8 cellular contexts compared by ENCODE assay signal in the genomic region with DNA sequence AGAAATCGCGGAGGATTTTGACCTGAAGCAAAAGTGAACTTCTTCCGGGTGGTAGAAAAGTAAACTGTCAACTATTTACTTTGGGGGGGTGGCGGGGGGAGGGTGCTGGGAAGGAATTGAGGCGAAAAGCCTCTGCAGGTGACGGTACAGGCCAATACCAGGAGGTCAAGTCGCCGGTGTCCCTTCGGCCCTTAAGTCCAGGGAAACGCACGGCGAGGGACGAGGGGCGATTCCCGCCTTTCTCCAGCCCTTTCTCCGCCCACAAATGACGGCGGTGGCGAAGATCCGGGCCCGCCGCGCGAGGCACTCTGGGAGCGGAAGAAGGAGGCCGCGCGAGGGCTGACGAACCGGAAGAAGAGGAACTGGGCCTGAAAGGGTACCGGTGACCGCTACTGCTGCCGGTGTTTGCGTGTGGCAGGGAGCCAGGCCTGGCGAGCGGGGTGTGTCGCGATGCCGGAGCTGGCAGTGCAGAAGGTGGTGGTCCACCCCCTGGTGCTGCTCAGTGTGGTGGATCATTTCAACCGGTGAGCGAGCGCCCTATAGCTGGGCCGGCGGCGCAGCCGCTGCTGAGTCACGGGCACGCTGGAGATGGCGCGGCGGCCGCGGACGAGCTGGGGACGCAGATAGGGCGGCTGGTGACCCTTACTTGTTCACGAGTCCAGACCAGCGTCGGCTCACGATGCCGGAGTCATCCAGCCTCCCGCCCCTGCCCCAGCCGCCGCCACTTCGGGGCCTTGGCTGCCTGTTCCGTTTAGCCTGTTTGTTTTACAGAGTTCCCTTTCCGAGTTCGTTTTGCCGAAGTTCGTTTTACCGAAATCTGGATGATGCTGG. TPM values are rescaled to one million over a fixed set of nuclear protein-coding genes. Genes with fewer than 3 reads are reported as not detected.
A peak's percentile ranks its signal among the peaks of the same experiment; 100 is the strongest.
DNase-seq lines count a peak whose midpoint lies in the region; ATAC-seq and TF ChIP-seq lines count a peak whose summit lies in the region.

Gene PSMD7 (plus strand): TSS at position 350 of the 831 bp plus-strand sequence. CDS start 101 bp downstream, at position 451.

- H3K36me3 ChIP-seq in IMR-90 (ENCODE audit: control insufficient read depth, insufficient read depth, low read length) (peaks cover 16% of the 10 kb centered on the region), PC-3 (ENCODE audit: low read depth, low read length) (peaks cover 35% of the 10 kb centered on the region), mucosa of descending colon (ENCODE audit: low read depth) (no peaks in the 10 kb centered on the region)

- POLR2A ChIA-PET in IMR-90 (lab: Charles Lee; ENCODE audit: unreplicated experiment) (no interaction called here), PC-3 (lab: Charles Lee; ENCODE audit: unreplicated experiment) (no interaction called here)

- peak within 1 kb of the TSS; percentile 85 for H3K56ac ChIP-seq in IMR-90 (ENCODE audit: extremely low read depth, insufficient read depth, low read length)

- H4K20me1 ChIP-seq in IMR-90 (ENCODE audit: insufficient read depth, low read length) (peaks cover 15% of the 10 kb centered on the region; the same call in 1 of the 2 replicates), PC-3 (ENCODE audit: low read length) (peaks cover 21% of the 10 kb centered on the region)

- TF ChIP-seq POLR2A in IMR-90 (IDR thresholded peaks at IDR 0.05; ENCODE audit: low read depth, low read length) = peak; percentile 91

- peaks cover 4% of the 10 kb centered on the region for H3K9me3 ChIP-seq in IMR-90 (ENCODE audit: control insufficient read depth, insufficient read depth, low read length)
- H3K9me3 ChIP-seq in PC-3 (ENCODE audit: low read length) = no peaks in the 10 kb centered on the region
- H3K9me3 ChIP-seq in mucosa of descending colon = no peaks in the 10 kb centered on the region

- H4K5ac ChIP-seq in IMR-90 (ENCODE audit: low read depth, low read length) = peak within 1 kb of the TSS; percentile 96

- peak within 1 kb of the TSS; percentile 96 for H2BK5ac ChIP-seq in IMR-90 (ENCODE audit: low read depth, low read length, poor library complexity, severe bottlenecking)

- TF ChIP-seq CTCF in IMR-90 (conservative IDR thresholded peaks at IDR 0.05; ENCODE audit: low read depth, low read length) = no peak
- TF ChIP-seq CTCF in PC-3 (conservative IDR thresholded peaks at IDR 0.05; ENCODE audit: low read depth, low read length) = no peak
- TF ChIP-seq CTCF in mucosa of descending colon (IDR thresholded peaks at IDR 0.05) = no peak

- H2AFZ ChIP-seq in IMR-90 (replicated peaks; ENCODE audit: low read length, poor library complexity) (peak within 1 kb of the TSS; percentile 99), PC-3 (ENCODE audit: low read length) (peak within 1 kb of the TSS; percentile 99)

- H3K14ac ChIP-seq in IMR-90 (replicated peaks; ENCODE audit: low read depth, low read length) = peak within 1 kb of the TSS; percentile 98

- H4K8ac ChIP-seq in IMR-90 (ENCODE audit: low read depth in 2 of 2, low read length in 2 of 2) = peak within 1 kb of the TSS; percentile 86 to 99

- H3K79me2 ChIP-seq in PC-3 (ENCODE audit: low read length) = peaks cover 40% of the 10 kb centered on the region

- intact Hi-C loops in IMR-90 (cut with micrococcal nuclease) = loop anchor here (10.0 kb wide), 1 partner anchor 1512 kb away; no protein-coding TSS in a partner anchor
- intact Hi-C loops in PC-3 (cut with micrococcal nuclease) = no loop called here
- intact Hi-C loops in mucosa of descending colon (cut with DNase I, micrococcal nuclease) = no loop called here

- H3K4me2 ChIP-seq in IMR-90 (ENCODE audit: low read depth, low read length) = peak within 1 kb of the TSS; percentile 97
- H3K4me2 ChIP-seq in PC-3 (ENCODE audit: low read length) = peak within 1 kb of the TSS; percentile 96

- dilution Hi-C loops in IMR-90 (cut with HindIII; ENCODE audit: low sequenced_read_pairs, unreplicated experiment) = no loop called here

- peak within 1 kb of the TSS; percentile 98 for H2AK9ac ChIP-seq in IMR-90 (replicated peaks; ENCODE audit: low read depth, low read length, poor library complexity)

- H3K4me3 ChIP-seq in IMR-90 (ENCODE audit: insufficient read depth, low read depth, low read length) (peak within 1 kb of the TSS; percentile 81), PC-3 (ENCODE audit: low read length) (peak within 1 kb of the TSS; percentile 95), mucosa of descending colon (peak within 1 kb of the TSS; percentile 71)

- no peak for TF ChIP-seq RAD21 in IMR-90 (IDR thresholded peaks at IDR 0.05; ENCODE audit: low read length)

- H3K9me2 ChIP-seq in PC-3 (replicated peaks; ENCODE audit: low read length) = no peaks in the 10 kb centered on the region

- peak within 1 kb of the TSS; percentile 87; the same call in 1 of the 2 replicates for H2BK120ac ChIP-seq in IMR-90 (ENCODE audit: low read depth, low read length)

- H3K18ac ChIP-seq in IMR-90 (ENCODE audit: low read depth, low read length) = peak within 1 kb of the TSS; percentile 73

- BruUV-seq in IMR-90 (replicated peaks; lab: Mats Ljungman, UMichigan) = no TSS peak
- BruUV-seq in PC-3 (replicated peaks; lab: Mats Ljungman, UMichigan) = TSS peak; percentile 40

- H3F3A ChIP-seq in PC-3 (ENCODE audit: low read length, unreplicated experiment) = no peaks in the 10 kb centered on the region

- peak within 1 kb of the TSS; percentile 95 for H2AK5ac ChIP-seq in IMR-90 (ENCODE audit: low read depth, low read length)

- peaks cover 0 to 24% of the 10 kb centered on the region in 2 experiments; a peak in 3 of 4 replicates for H3K79me1 ChIP-seq in IMR-90 (ENCODE audit: low read depth in 1 of 2, low read length in 2 of 2)

- in situ Hi-C loops in IMR-90 (cut with MboI; ENCODE audit: low sequenced_read_pairs) = loop anchor here (25.0 kb wide), 1 partner anchor 1234 kb away; no protein-coding TSS in a partner anchor

- H3K27me3 ChIP-seq in IMR-90 (ENCODE audit: control insufficient read depth, insufficient read depth, low read length) (no peaks in the 10 kb centered on the region), PC-3 (ENCODE audit: low read length) (no peaks in the 10 kb centered on the region)

- peak; percentile 91 for DNase-seq in DMS114 treated with DMSO at 0.1 percent for 48 hours (lab: John Stamatoyannopoulos, UW; ENCODE audit: unreplicated experiment)
- DNase-seq in IMR-90 = peak; percentile 85
- peak; percentile 85 for DNase-seq in PC-3
- DNase-seq in activated T-cell treated with anti-CD3 and anti-CD28 coated beads for 48 hours (ENCODE audit: low read depth) = peak; percentile 89
- peak; percentile 29 for DNase-seq in epithelial cell of prostate (ENCODE audit: low read depth, low spot score)
- peak; percentile 94 to 96 (median 95) for DNase-seq in mucosa of descending colon
- peak; percentile 62 to 73 for DNase-seq in stimulated activated CD8-positive, alpha-beta memory T cell treated with anti-CD3 and anti-CD28 coated beads, Interleukin-4, amount 100 ng/mL, for 1 hour (ENCODE audit: low read depth in 2 of 2, low spot score in 1 of 2)

- H2BK15ac ChIP-seq in IMR-90 (ENCODE audit: low read depth, low read length) = peak within 1 kb of the TSS; percentile 59; the same call in 1 of the 3 replicates

- ATAC-seq in GM21529 (IDR thresholded peaks at IDR 0.05; ENCODE audit: unreplicated experiment) (peak; percentile 96), IMR-90 (ENCODE audit: low read depth) (peak; percentile 94), PC-3 (peak; percentile 93), mucosa of descending colon (peak; percentile 98)

- H3K4ac ChIP-seq in IMR-90 (ENCODE audit: low read depth, low read length) = peak within 1 kb of the TSS; percentile 96

- CTCF ChIA-PET in IMR-90 (lab: Yijun Ruan, JAX) (interaction anchor here (1.2 kb wide), 1 partner anchor 13 kb away, joined by 4 read pairs; no protein-coding TSS in a partner anchor), PC-3 (lab: Charles Lee) (interaction anchor here (0.6 kb wide), 1 partner anchor 1327 kb away, joined by 3 read pairs; no protein-coding TSS in a partner anchor)

- H3K27ac ChIP-seq in IMR-90 (ENCODE audit: insufficient read depth, low read length) = peak within 1 kb of the TSS; percentile 94
- peak within 1 kb of the TSS; percentile 88 for H3K27ac ChIP-seq in PC-3 (ENCODE audit: low read length)
- H3K27ac ChIP-seq in epithelial cell of prostate = peak within 1 kb of the TSS; percentile 84

- H3K9ac ChIP-seq in IMR-90 (ENCODE audit: low read depth, low read length) = peak within 1 kb of the TSS; percentile 90
- peak within 1 kb of the TSS; percentile 100 for H3K9ac ChIP-seq in PC-3 (ENCODE audit: low read length)

- H3K4me1 ChIP-seq in IMR-90 (ENCODE audit: control insufficient read depth, insufficient read depth, low read length) (peaks cover 4% of the 10 kb centered on the region; the same call in 1 of the 2 replicates), PC-3 (ENCODE audit: insufficient read depth, low read length) (peaks cover 22% of the 10 kb centered on the region), mucosa of descending colon (ENCODE audit: low read depth) (peaks cover 19% of the 10 kb centered on the region)

- H3K9me1 ChIP-seq in IMR-90 (ENCODE audit: insufficient read depth, low read length) = no peaks in the 10 kb centered on the region

- WGBS in IMR-90 (ENCODE audit: extremely low coverage in 2 of 2, insufficient read length in 1 of 2), 2 experiments = 0% methylated on average over 25 of the region's 71 CpGs; no CpG with 5 or more reads in 1 of the 2 experiments

- peak within 1 kb of the TSS; percentile 29; the same call in 1 of the 2 replicates for H2BK20ac ChIP-seq in IMR-90 (ENCODE audit: low read depth, low read length)

- peak within 1 kb of the TSS; percentile 98 for H3K23ac ChIP-seq in IMR-90 (ENCODE audit: low read depth, low read length)

- H4K91ac ChIP-seq in IMR-90 (ENCODE audit: insufficient read depth, low read depth, low read length) = peak within 1 kb of the TSS; percentile 94

TF ChIP-seq in IMR-90, 13 proteins besides CTCF, POLR2A, EP300 and RAD21 (continues in another document):
- TF ChIP-seq CEBPB (IDR thresholded peaks at IDR 0.05; ENCODE audit: low read depth, low read length) (no peak), FOS (IDR thresholded peaks at IDR 0.05; ENCODE audit: low read depth, low read length) (0 out of 2 replicates have a peak, but pooled peaks have one; percentile 1), MXI1 (IDR thresholded peaks at IDR 0.05; ENCODE audit: borderline replicate concordance, low read depth, low read length) (peak; percentile 65; the same call in 1 of the 2 replicates), RFX5 (IDR thresholded peaks at IDR 0.05; ENCODE audit: low read depth, low read length) (no peak), MAZ (IDR thresholded peaks at IDR 0.05; ENCODE audit: borderline replicate concordance, low read depth, low read length) (peak; percentile 12; the same call in 1 of the 2 replicates), BHLHE40 (IDR thresholded peaks at IDR 0.05; ENCODE audit: low read depth, low read length) (0 out of 2 replicates have a peak, but pooled peaks have one; percentile 27), NFE2L2 (IDR thresholded peaks at IDR 0.05; ENCODE audit: low read depth, low read length) (peak; percentile 46; the same call in 1 of the 2 replicates)

RNA-seq across cellular contexts. Expression of gene PSMD7, which starts in this region (rescaled TPM):
- 80.8 and 124 TPM in 2 replicates for total RNA-seq in IMR-90 (2012; rRNA removed)
- polyA plus RNA-seq in IMR-90 (2012; rRNA removed) = 94.2 and 98.3 TPM in 2 replicates
- polyA plus RNA-seq in IMR-90 (2012; cell fraction: cytosol; rRNA removed) = 30.9 and 50.1 TPM in 2 replicates
- polyA plus RNA-seq in IMR-90 (2012; cell fraction: nucleus; rRNA removed; ENCODE audit: low replicate concordance) = 19.5 and 64.5 TPM in 2 replicates
- 70.3 and 75.3 TPM in 2 replicates for total RNA-seq in PC-3 (2014; rRNA removed)
- total RNA-seq in mucosa of descending colon = 10 to 100 TPM; 66.3 to 96.7 (median 83.7) TPM

Comparison
In these comparisons a context has a peak if more than half of its experiments do, and no peak if none do; other contexts are left out.
1. Peak in every context shown above with its lines: DNase-seq, ATAC-seq, H3K4me3 ChIP-seq and H3K27ac ChIP-seq.
2. DNase-seq: peak in every context shown above with its lines; median percentile 95 in mucosa of descending colon; 91 in DMS114 treated with DMSO at 0.1 percent for 48 hours; 89 in activated T-cell treated with anti-CD3 and anti-CD28 coated beads for 48 hours; 85 in IMR-90; 85 in PC-3; 68 in stimulated activated CD8-positive, alpha-beta memory T cell treated with anti-CD3 and anti-CD28 coated beads, Interleukin-4, amount 100 ng/mL, for 1 hour; 29 in epithelial cell of prostate.